Comparison of ENCODE assay signal across 10 cellular contexts in the genomic region with DNA sequence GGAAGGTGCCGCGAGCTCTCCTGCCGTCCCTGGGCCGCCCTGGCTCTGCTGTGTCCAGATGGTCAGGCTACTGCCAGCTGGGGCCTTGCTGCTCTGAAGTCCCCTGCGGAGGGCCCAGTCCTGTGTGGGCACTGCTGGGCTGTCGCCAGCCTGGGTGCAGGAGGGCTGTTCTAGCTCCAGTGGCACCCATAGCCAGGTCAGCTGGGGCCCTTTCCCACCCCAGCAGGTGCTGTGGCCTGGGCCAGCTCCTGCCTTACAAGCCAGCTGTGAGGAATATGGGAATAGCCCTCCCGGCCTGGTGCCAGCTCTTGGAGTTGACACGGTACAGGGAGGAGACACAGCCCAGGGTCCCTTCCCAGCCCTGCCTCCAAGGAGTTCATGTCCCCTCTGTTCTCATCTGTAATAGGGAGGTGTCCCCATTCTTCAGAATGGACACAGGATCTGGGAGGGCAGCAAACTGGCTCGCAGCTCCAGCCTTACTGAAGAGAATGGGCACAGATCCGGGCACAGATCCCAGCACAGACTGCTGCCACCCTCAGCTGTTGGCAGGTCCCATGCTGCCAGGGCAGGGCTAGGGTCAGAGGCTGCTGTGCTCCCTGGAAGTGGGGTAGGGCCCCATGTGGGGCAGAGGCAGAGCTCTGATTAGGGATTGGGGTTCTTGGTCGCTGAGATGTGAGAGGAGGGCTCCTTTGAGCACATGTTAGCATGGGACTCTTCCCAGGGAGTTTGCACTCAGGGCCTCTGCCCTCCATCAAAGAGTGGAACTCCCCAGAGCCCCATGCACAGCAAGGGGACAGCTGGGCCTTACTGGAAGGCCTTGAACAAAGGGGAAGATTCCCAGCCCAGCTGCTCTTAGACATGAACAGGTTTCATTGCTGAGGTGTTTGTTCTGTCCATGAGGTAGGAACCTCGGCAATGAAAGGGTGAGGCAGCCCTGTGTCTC. TPM values are rescaled to one million over a fixed set of nuclear protein-coding genes. Genes with fewer than 3 reads are reported as not detected.
DNase-seq lines count a peak whose midpoint lies in the region; ATAC-seq, FAIRE-seq and TF ChIP-seq lines count a peak whose summit lies in the region.
"Had no signal": no experiment of that assay in that cellular context is flagged by ENCODE, and none has a peak within 500 bp of the region (broad histone marks: within the 10 kb centered on the region; RNA-seq: fewer than 3 reads in every experiment).

No MANE protein-coding gene starts in this region.

- ATAC-seq in right lobe of liver: no peak
- ATAC-seq in HepG2: no peak
- ATAC-seq: gastroesophageal sphincter had no signal

- H4K20me1 ChIP-seq in HepG2 (ENCODE audit: insufficient read depth, low read length): no peaks in the 10 kb centered on the region

- no peak overlapping the region for H3K9ac ChIP-seq in HepG2 (ENCODE audit: insufficient read depth, low read depth, low read length)

- no peak overlapping the region for H3K4me3 ChIP-seq in right lobe of liver
- no peak overlapping the region for H3K4me3 ChIP-seq in HepG2 (replicated peaks in 1 of 3; ENCODE audit: insufficient read depth in 1 of 3, low read depth in 2 of 3, low read length in 3 of 3)
- H3K4me3 ChIP-seq: gastroesophageal sphincter had no signal

- TF ChIP-seq RAD21 in HepG2 (CRISPR knock-in tag; IDR thresholded peaks at IDR 0.05): no peak

- H3K4me1 ChIP-seq in right lobe of liver: peaks cover 0 to 7% (median 0%) of the 10 kb centered on the region in 4 donors
- no peaks in the 10 kb centered on the region for H3K4me1 ChIP-seq in HepG2 (ENCODE audit: insufficient read depth, low read length)

- H3K27me3 ChIP-seq in right lobe of liver (no peaks in the 10 kb centered on the region), HepG2 (ENCODE audit: control insufficient read depth in 1 of 2, insufficient read depth in 2 of 2, low read length in 2 of 2) (no peaks in the 10 kb centered on the region)
- H3K27me3 ChIP-seq: gastroesophageal sphincter had no signal

- H3K27ac ChIP-seq in right lobe of liver: no peak overlapping the region
- no peak overlapping the region for H3K27ac ChIP-seq in HepG2 (ENCODE audit: extremely low read length, insufficient read depth, low read length)
- H3K27ac ChIP-seq in cingulate gyrus (ENCODE audit: low read depth, low read length): peak overlapping the region; percentile 81

- no peak overlapping the region for H3K27ac Mint-ChIP-seq in neural crest cell (ENCODE audit: unreplicated experiment)
- H3K27ac Mint-ChIP-seq: dendritic cell treated with granulocyte-macrophage colony-stimulating factor and Interleukin-4, amounts not matched to agents 40 ng/mL and 50 ng/mL, for 4 days had no signal

- H3K36me3 Mint-ChIP-seq in neural crest cell (ENCODE audit: low read depth): peaks cover 3% of the 10 kb centered on the region

- no peak overlapping the region for H2AFZ ChIP-seq in HepG2 (ENCODE audit: low read length)

- no peak for TF ChIP-seq EP300 in HepG2 (IDR thresholded peaks at IDR 0.05; ENCODE audit: low read depth in 2 of 2, low read length in 2 of 2)
- TF ChIP-seq EP300 in HepG2 (CRISPR knock-in tag; IDR thresholded peaks at IDR 0.05; ENCODE audit: borderline replicate concordance): no peak

- H3K9me3 ChIP-seq in right lobe of liver (no peaks in the 10 kb centered on the region), HepG2 (ENCODE audit: low read length) (no peaks in the 10 kb centered on the region)
- H3K9me3 ChIP-seq: gastroesophageal sphincter had no signal

- H3K36me3 ChIP-seq in right lobe of liver (peaks cover 0 to 5% (median 2%) of the 10 kb centered on the region in 4 donors), HepG2 (replicated peaks in 1 of 2; ENCODE audit: control insufficient read depth in 1 of 2, insufficient read depth in 2 of 2, low read length in 2 of 2) (peaks cover 29 to 54% of the 10 kb centered on the region in 2 experiments; a peak in 4 of 5 replicates)

- H3K4me2 ChIP-seq in HepG2 (ENCODE audit: low read depth, low read length): no peak overlapping the region

- peak overlapping the region; percentile 62 for H3K4me3 Mint-ChIP-seq in neural crest cell
- H3K4me3 Mint-ChIP-seq: dendritic cell treated with granulocyte-macrophage colony-stimulating factor and Interleukin-4, amounts not matched to agents 40 ng/mL and 50 ng/mL, for 4 days had no signal

- no peak for FAIRE-seq in HepG2 (lab: Jason Lieb, UNC)

- POLR2A ChIA-PET in HepG2 (lab: Yijun Ruan, JAX): interaction anchor here (1.4 kb wide), 1 partner anchor 22 kb away, joined by 6 read pairs; a partner anchor contains a TSS

- CTCF ChIA-PET in HepG2 (lab: Yijun Ruan, JAX; ENCODE audit: low intra/inter-chr PET ratio, low total read pairs): no interaction called here

- BruUV-seq in HepG2 (replicated peaks; lab: Mats Ljungman, UMichigan): no TSS peak

- H3K4me1 Mint-ChIP-seq in neural crest cell: peaks cover 19% of the 10 kb centered on the region

- TF ChIP-seq POLR2A in right lobe of liver (IDR thresholded peaks at IDR 0.05) (no peak), HepG2 (IDR thresholded peaks at IDR 0.05; ENCODE audit: insufficient read depth in 1 of 2, low read depth in 2 of 2, low read length in 2 of 2) (no peak)

- no peaks in the 10 kb centered on the region for H3K79me2 ChIP-seq in HepG2 (ENCODE audit: insufficient read depth, low read length)

- peaks cover 7% of the 10 kb centered on the region for H3K27me3 Mint-ChIP-seq in neural crest cell (ENCODE audit: low read depth)
- H3K27me3 Mint-ChIP-seq: dendritic cell treated with granulocyte-macrophage colony-stimulating factor and Interleukin-4, amounts not matched to agents 40 ng/mL and 50 ng/mL, for 4 days had no signal

- no peaks in the 10 kb centered on the region for H3K9me3 Mint-ChIP-seq in neural crest cell
- H3K9me3 Mint-ChIP-seq: dendritic cell treated with granulocyte-macrophage colony-stimulating factor and Interleukin-4, amounts not matched to agents 40 ng/mL and 50 ng/mL, for 4 days had no signal

- WGBS in right lobe of liver (ENCODE audit: insufficient coverage, low coverage, low lambda C conversion rate, missing lambda C conversion rate): 80% methylated on average over 2 of the region's 12 CpGs
- 100% methylated on average over 2 of the region's 12 CpGs for WGBS in HepG2 (ENCODE audit: low lambda C conversion rate)

- TF ChIP-seq CTCF in right lobe of liver (IDR thresholded peaks at IDR 0.05) (no peak), HepG2 (CRISPR knock-in tag; IDR thresholded peaks at IDR 0.05) (no peak), neural crest cell (conservative IDR thresholded peaks at IDR 0.05) (no peak)

- intact Hi-C loops in right lobe of liver (cut with DNase I): no loop called here
- intact Hi-C loops in HepG2 (cut with micrococcal nuclease; ENCODE audit: unreplicated experiment): no loop called here

- DNase-seq in right lobe of liver (peak; percentile 35 to 78 (median 59)), HepG2 (ENCODE audit: low spot score) (no peak), neural crest cell (ENCODE audit: low read depth, low spot score) (no peak), NOMO-1 treated with DMSO at 0.1 percent for 48 hours (lab: John Stamatoyannopoulos, UW; ENCODE audit: unreplicated experiment) (no peak), NCI-H526 treated with DMSO at 0.1 percent for 48 hours (lab: John Stamatoyannopoulos, UW) (no peak), RPMI8226 (no peak)
- no peak for DNase-seq in stimulated activated CD4-positive, alpha-beta T cell treated with anti-CD3 and anti-CD28 coated beads, Interleukin-4, amount 100 ng/mL, for 1 hour

- in situ Hi-C loops in HepG2 (cut with HindIII; ENCODE audit: extremely low pct_ligation_motif_present, low pct_unique_long_range_greater_than_20kb): loop anchor here (25.0 kb wide), 1 partner anchor 223 kb away; no protein-coding TSS in a partner anchor

RNA-seq across cellular contexts. Expression of a gene that starts 3.7 kb away (rescaled TPM):
- total RNA-seq in right lobe of liver: 1 to 10 TPM; 1.1 to 7.1 (median 4.1) TPM
- total RNA-seq in HepG2 (2016; rRNA removed; fragmentation: Illumina TruSeq; extraction: Trizol): not detected in 2 replicates
- not detected in 2 replicates for total RNA-seq in HepG2 (2016; cell fraction: cytosol; rRNA removed; fragmentation: Illumina TruSeq; extraction: Trizol; ENCODE audit: low read depth)
- total RNA-seq in HepG2 (2016; cell fraction: insoluble cytoplasmic fraction; rRNA removed; fragmentation: Illumina TruSeq; extraction: Trizol): not detected in 2 replicates
- not detected in 2 replicates for total RNA-seq in HepG2 (2016; cell fraction: membrane; rRNA removed; fragmentation: Illumina TruSeq; extraction: Trizol)
- not detected in 2 replicates for total RNA-seq in HepG2 (2016; cell fraction: nucleus; rRNA removed; fragmentation: Illumina TruSeq; extraction: Trizol)
- polyA plus RNA-seq in HepG2 (2011; rRNA removed): not detected in 2 replicates
- not detected in 2 replicates for polyA plus RNA-seq in HepG2 (2011; cell fraction: cytosol; rRNA removed)
- polyA plus RNA-seq in HepG2 (2011; cell fraction: nucleus; rRNA removed): not detected in 2 replicates
- polyA plus RNA-seq in HepG2 (2012): 0.07 TPM in 1 of 2 replicates, not detected in the other
- polyA plus RNA-seq in HepG2 (2016; cell fraction: cytosol; fragmentation: Illumina TruSeq; extraction: Trizol; ENCODE audit: low read depth): not detected in 2 replicates
- polyA plus RNA-seq in HepG2 (2016; cell fraction: insoluble cytoplasmic fraction; fragmentation: Illumina TruSeq; extraction: Trizol; ENCODE audit: low read depth): not detected in 2 replicates
- not detected in 2 replicates for polyA plus RNA-seq in HepG2 (2016; cell fraction: membrane; fragmentation: Illumina TruSeq; extraction: Trizol; ENCODE audit: low read depth)
- polyA plus RNA-seq in HepG2 (2016; cell fraction: nucleus; fragmentation: Illumina TruSeq; extraction: Trizol; ENCODE audit: insufficient read depth, low read depth): not detected in 2 replicates
- 1.4 TPM in 1 of 2 replicates, not detected in the other for polyA minus RNA-seq in HepG2 (2011; rRNA and poly(A)+ RNA removed; ENCODE audit: low replicate concordance)
- not detected in 2 replicates for polyA minus RNA-seq in HepG2 (2011; cell fraction: cytosol; rRNA and poly(A)+ RNA removed)
- not detected in 2 replicates for polyA minus RNA-seq in HepG2 (2011; cell fraction: nucleus; rRNA and poly(A)+ RNA removed)
- 5.7 TPM in 2 replicates for total RNA-seq in neural crest cell

RNA-seq across cellular contexts. Expression of a gene that starts 22.6 kb away (rescaled TPM):
- total RNA-seq in right lobe of liver (1 to 10 TPM; 2.9 to 7.1 (median 5.0) TPM), HepG2 (2016; rRNA removed; fragmentation: Illumina TruSeq; extraction: Trizol) (8.9 and 15.2 TPM in 2 replicates), neural crest cell (17.1 and 18.2 TPM in 2 replicates)
- total RNA-seq in HepG2 (2016; cell fraction: cytosol; rRNA removed; fragmentation: Illumina TruSeq; extraction: Trizol; ENCODE audit: low read depth): 9.3 TPM in 2 replicates
- 9.3 and 15.6 TPM in 2 replicates for total RNA-seq in HepG2 (2016; cell fraction: insoluble cytoplasmic fraction; rRNA removed; fragmentation: Illumina TruSeq; extraction: Trizol)
- 18.3 and 19.5 TPM in 2 replicates for total RNA-seq in HepG2 (2016; cell fraction: membrane; rRNA removed; fragmentation: Illumina TruSeq; extraction: Trizol)
- total RNA-seq in HepG2 (2016; cell fraction: nucleus; rRNA removed; fragmentation: Illumina TruSeq; extraction: Trizol): 16.4 and 16.6 TPM in 2 replicates
- polyA plus RNA-seq in HepG2 (2011; rRNA removed): 15.4 and 18.6 TPM in 2 replicates
- polyA plus RNA-seq in HepG2 (2011; cell fraction: cytosol; rRNA removed): 16.1 and 19.7 TPM in 2 replicates
- polyA plus RNA-seq in HepG2 (2011; cell fraction: nucleus; rRNA removed): 28.4 and 31.3 TPM in 2 replicates
- 11.1 and 17.5 TPM in 2 replicates for polyA plus RNA-seq in HepG2 (2012)
- 16.2 and 17.4 TPM in 2 replicates for polyA plus RNA-seq in HepG2 (2016; cell fraction: cytosol; fragmentation: Illumina TruSeq; extraction: Trizol; ENCODE audit: low read depth)
- 8.6 and 11.3 TPM in 2 replicates for polyA plus RNA-seq in HepG2 (2016; cell fraction: insoluble cytoplasmic fraction; fragmentation: Illumina TruSeq; extraction: Trizol; ENCODE audit: low read depth)
- polyA plus RNA-seq in HepG2 (2016; cell fraction: membrane; fragmentation: Illumina TruSeq; extraction: Trizol; ENCODE audit: low read depth): 16.1 and 17.7 TPM in 2 replicates
- 31.8 and 34.3 TPM in 2 replicates for polyA plus RNA-seq in HepG2 (2016; cell fraction: nucleus; fragmentation: Illumina TruSeq; extraction: Trizol; ENCODE audit: insufficient read depth, low read depth)
- polyA minus RNA-seq in HepG2 (2011; rRNA and poly(A)+ RNA removed; ENCODE audit: low replicate concordance): 11.5 and 32.8 TPM in 2 replicates
- polyA minus RNA-seq in HepG2 (2011; cell fraction: cytosol; rRNA and poly(A)+ RNA removed): 4.7 and 5.8 TPM in 2 replicates
- polyA minus RNA-seq in HepG2 (2011; cell fraction: nucleus; rRNA and poly(A)+ RNA removed): 21.2 and 32.8 TPM in 2 replicates

RNA-seq across cellular contexts. Expression of a gene that starts 48.3 kb away (rescaled TPM):
- total RNA-seq in right lobe of liver: 10 to 100 TPM; 19.9 to 70.2 (median 25.3) TPM
- 74.0 and 75.8 TPM in 2 replicates for total RNA-seq in HepG2 (2016; rRNA removed; fragmentation: Illumina TruSeq; extraction: Trizol)
- total RNA-seq in HepG2 (2016; cell fraction: cytosol; rRNA removed; fragmentation: Illumina TruSeq; extraction: Trizol; ENCODE audit: low read depth): 49.5 and 56.5 TPM in 2 replicates
- total RNA-seq in HepG2 (2016; cell fraction: insoluble cytoplasmic fraction; rRNA removed; fragmentation: Illumina TruSeq; extraction: Trizol): 57.1 and 69.6 TPM in 2 replicates
- total RNA-seq in HepG2 (2016; cell fraction: membrane; rRNA removed; fragmentation: Illumina TruSeq; extraction: Trizol): 60.2 and 66.9 TPM in 2 replicates
- total RNA-seq in HepG2 (2016; cell fraction: nucleus; rRNA removed; fragmentation: Illumina TruSeq; extraction: Trizol): 33.7 and 37.0 TPM in 2 replicates
- polyA plus RNA-seq in HepG2 (2011; rRNA removed): 150 and 166 TPM in 2 replicates
- 110 and 129 TPM in 2 replicates for polyA plus RNA-seq in HepG2 (2011; cell fraction: cytosol; rRNA removed)
- polyA plus RNA-seq in HepG2 (2011; cell fraction: nucleus; rRNA removed): 88.0 and 96.6 TPM in 2 replicates
- polyA plus RNA-seq in HepG2 (2012): 99.4 and 113 TPM in 2 replicates
- polyA plus RNA-seq in HepG2 (2016; cell fraction: cytosol; fragmentation: Illumina TruSeq; extraction: Trizol; ENCODE audit: low read depth): 78.3 and 90.9 TPM in 2 replicates
- polyA plus RNA-seq in HepG2 (2016; cell fraction: insoluble cytoplasmic fraction; fragmentation: Illumina TruSeq; extraction: Trizol; ENCODE audit: low read depth): 127 and 143 TPM in 2 replicates
- polyA plus RNA-seq in HepG2 (2016; cell fraction: membrane; fragmentation: Illumina TruSeq; extraction: Trizol; ENCODE audit: low read depth): 82.2 and 92.9 TPM in 2 replicates
- 92.2 and 94.0 TPM in 2 replicates for polyA plus RNA-seq in HepG2 (2016; cell fraction: nucleus; fragmentation: Illumina TruSeq; extraction: Trizol; ENCODE audit: insufficient read depth, low read depth)
- 77.2 and 97.6 TPM in 2 replicates for polyA minus RNA-seq in HepG2 (2011; rRNA and poly(A)+ RNA removed; ENCODE audit: low replicate concordance)
- polyA minus RNA-seq in HepG2 (2011; cell fraction: cytosol; rRNA and poly(A)+ RNA removed): 35.3 and 48.0 TPM in 2 replicates
- 55.2 and 55.9 TPM in 2 replicates for polyA minus RNA-seq in HepG2 (2011; cell fraction: nucleus; rRNA and poly(A)+ RNA removed)
- 222 and 244 TPM in 2 replicates for total RNA-seq in neural crest cell

RNA-seq across cellular contexts. Expression of a gene that starts 59.1 kb away (rescaled TPM):
- total RNA-seq in right lobe of liver: 100 to 1,000 TPM in 5 of 6 experiments, 10 to 100 TPM in 1; 79.4 to 561 (median 307) TPM
- total RNA-seq in HepG2 (2016; rRNA removed; fragmentation: Illumina TruSeq; extraction: Trizol): 537 and 634 TPM in 2 replicates
- total RNA-seq in HepG2 (2016; cell fraction: cytosol; rRNA removed; fragmentation: Illumina TruSeq; extraction: Trizol; ENCODE audit: low read depth): 570 and 829 TPM in 2 replicates
- total RNA-seq in HepG2 (2016; cell fraction: insoluble cytoplasmic fraction; rRNA removed; fragmentation: Illumina TruSeq; extraction: Trizol): 593 and 629 TPM in 2 replicates
- 414 and 621 TPM in 2 replicates for total RNA-seq in HepG2 (2016; cell fraction: membrane; rRNA removed; fragmentation: Illumina TruSeq; extraction: Trizol)
- total RNA-seq in HepG2 (2016; cell fraction: nucleus; rRNA removed; fragmentation: Illumina TruSeq; extraction: Trizol): 204 and 221 TPM in 2 replicates
- 675 and 735 TPM in 2 replicates for polyA plus RNA-seq in HepG2 (2011; rRNA removed)
- 339 and 935 TPM in 2 replicates for polyA plus RNA-seq in HepG2 (2011; cell fraction: cytosol; rRNA removed)
- 393 and 522 TPM in 2 replicates for polyA plus RNA-seq in HepG2 (2011; cell fraction: nucleus; rRNA removed)
- 517 and 606 TPM in 2 replicates for polyA plus RNA-seq in HepG2 (2012)
- 534 and 721 TPM in 2 replicates for polyA plus RNA-seq in HepG2 (2016; cell fraction: cytosol; fragmentation: Illumina TruSeq; extraction: Trizol; ENCODE audit: low read depth)
- polyA plus RNA-seq in HepG2 (2016; cell fraction: insoluble cytoplasmic fraction; fragmentation: Illumina TruSeq; extraction: Trizol; ENCODE audit: low read depth): 399 and 403 TPM in 2 replicates
- polyA plus RNA-seq in HepG2 (2016; cell fraction: membrane; fragmentation: Illumina TruSeq; extraction: Trizol; ENCODE audit: low read depth): 347 and 448 TPM in 2 replicates
- 271 and 272 TPM in 2 replicates for polyA plus RNA-seq in HepG2 (2016; cell fraction: nucleus; fragmentation: Illumina TruSeq; extraction: Trizol; ENCODE audit: insufficient read depth, low read depth)
- 92.9 and 418 TPM in 2 replicates for polyA minus RNA-seq in HepG2 (2011; rRNA and poly(A)+ RNA removed; ENCODE audit: low replicate concordance)
- polyA minus RNA-seq in HepG2 (2011; cell fraction: cytosol; rRNA and poly(A)+ RNA removed): 359 and 483 TPM in 2 replicates
- polyA minus RNA-seq in HepG2 (2011; cell fraction: nucleus; rRNA and poly(A)+ RNA removed): 37.5 and 61.4 TPM in 2 replicates
- total RNA-seq in neural crest cell: 637 and 642 TPM in 2 replicates

Comparison
In these comparisons a context has a peak if more than half of its experiments do, and no peak if none do; other contexts are left out.
1. DNase-seq: peak in right lobe of liver (3 of 3); none in HepG2 (single experiment), neural crest cell (single experiment), NOMO-1 treated with DMSO at 0.1 percent for 48 hours (single experiment), NCI-H526 treated with DMSO at 0.1 percent for 48 hours (single experiment), RPMI8226 (single experiment) and stimulated activated CD4-positive, alpha-beta T cell treated with anti-CD3 and anti-CD28 coated beads, Interleukin-4, amount 100 ng/mL, for 1 hour (single experiment).